In genomic region chr20:5156670-5157448, GRCh38 we compare ENCODE assay signal across 10 cellular contexts. TPM values are rescaled to one million over a fixed set of nuclear protein-coding genes. Genes with fewer than 3 reads are reported as not detected.
DNase-seq lines count a peak whose midpoint lies in the region; ATAC-seq and TF ChIP-seq lines count a peak whose summit lies in the region.
"Had no signal": no experiment of that assay in that cellular context is flagged by ENCODE, and none has a peak within 500 bp of the region (broad histone marks: within the 10 kb centered on the region; RNA-seq: fewer than 3 reads in every experiment).

No MANE protein-coding gene starts in this region.

- DNase-seq in Caki2 (ENCODE audit: low read depth) (peak; percentile 36), NCI-H524 treated with DMSO at 0.1 percent for 48 hours (lab: John Stamatoyannopoulos, UW) (peak; percentile 15), dermis microvascular lymphatic vessel endothelial cell (ENCODE audit: low read depth in 2 of 2) (peak; percentile 70 to 76), osteoblast (ENCODE audit: insufficient read length, low spot score, missing footprints) (no peak), NCI-H2227 treated with DMSO at 0.1 percent for 48 hours (lab: John Stamatoyannopoulos, UW) (no peak), HuH-7.5 (ENCODE audit: low spot score) (no peak), NCI-H2196 (lab: John Stamatoyannopoulos, UW; ENCODE audit: unreplicated experiment) (no peak)
- DNase-seq: DMS 273 treated with DMSO at 0.1 percent for 48 hours; stimulated activated CD4-positive, alpha-beta T cell treated with anti-CD3 and anti-CD28 coated beads, Interleukin-15, amount 100 ng/mL, for 24 hours had no signal

- H3K4me1 ChIP-seq in osteoblast (ENCODE audit: insufficient read depth, low read length) = peaks cover 9% of the 10 kb centered on the region

- in situ Hi-C loops in Caki2 (cut with HindIII; ENCODE audit: low pct_unique_long_range_greater_than_20kb, low sequenced_read_pairs) = no loop called here

- no peak for ATAC-seq in GM18907 (IDR thresholded peaks at IDR 0.05; ENCODE audit: unreplicated experiment)

- H2AFZ ChIP-seq in osteoblast (ENCODE audit: low read length) = no peak overlapping the region

- H3K36me3 ChIP-seq in osteoblast (ENCODE audit: insufficient read depth, low read length) = no peaks in the 10 kb centered on the region

- peaks cover 37% of the 10 kb centered on the region for H4K20me1 ChIP-seq in osteoblast (ENCODE audit: insufficient read depth, low read length)

- TF ChIP-seq CTCF in osteoblast (IDR thresholded peaks at IDR 0.05; ENCODE audit: extremely low read depth, low read depth, low read length) = no peak

- peaks cover 69% of the 10 kb centered on the region for H3K79me2 ChIP-seq in osteoblast (ENCODE audit: insufficient read depth, low read length)

- H3K9me3 ChIP-seq in osteoblast (ENCODE audit: low read depth, low read length) = no peaks in the 10 kb centered on the region

- H3K4me3 ChIP-seq in osteoblast (ENCODE audit: insufficient read depth, low read length) = no peak overlapping the region

- no peaks in the 10 kb centered on the region for H3K27me3 ChIP-seq in osteoblast (ENCODE audit: insufficient read depth, low read length)

- peak overlapping the region; percentile 32 for H3K4me2 ChIP-seq in osteoblast (ENCODE audit: insufficient read depth, low read length)

- H3K27ac ChIP-seq in osteoblast (ENCODE audit: low read depth, low read length) = no peak overlapping the region

RNA-seq across cellular contexts. Expression of gene CDS2, which starts 30.1 kb away (rescaled TPM):
- total RNA-seq in Caki2 (2014; rRNA removed; shearing (Covaris generic); ENCODE audit: low replicate concordance) = 18.3 and 26.2 TPM in 2 replicates
- total RNA-seq in dermis microvascular lymphatic vessel endothelial cell (67.0 and 85.0 TPM in 2 replicates), osteoblast (25.3 and 26.2 TPM in 2 replicates)

RNA-seq across cellular contexts. Expression of gene PCNA, which starts 37.1 kb away (rescaled TPM):
- 424 and 432 TPM in 2 replicates for total RNA-seq in Caki2 (2014; rRNA removed; shearing (Covaris generic); ENCODE audit: low replicate concordance)
- 97.1 and 173 TPM in 2 replicates for total RNA-seq in dermis microvascular lymphatic vessel endothelial cell
- 62.2 and 66.2 TPM in 2 replicates for total RNA-seq in osteoblast

RNA-seq across cellular contexts. Expression of gene TMEM230, which starts 44.0 kb away (rescaled TPM):
- total RNA-seq in Caki2 (2014; rRNA removed; shearing (Covaris generic); ENCODE audit: low replicate concordance) = 150 and 156 TPM in 2 replicates
- total RNA-seq in dermis microvascular lymphatic vessel endothelial cell = 72.1 and 93.7 TPM in 2 replicates
- 108 and 141 TPM in 2 replicates for total RNA-seq in osteoblast

Comparison
In these comparisons a context has a peak if more than half of its experiments do, and no peak if none do; other contexts are left out.
1. DNase-seq: peak in Caki2 (single experiment), NCI-H524 treated with DMSO at 0.1 percent for 48 hours (single experiment) and dermis microvascular lymphatic vessel endothelial cell (2 of 2); none in osteoblast (single experiment), NCI-H2227 treated with DMSO at 0.1 percent for 48 hours (single experiment), HuH-7.5 (single experiment) and NCI-H2196 (single experiment).